In genomic region chr6:80523531-80523970, GRCh38 we compare ENCODE assay signal across 9 cellular contexts.
A peak's percentile ranks its signal among the peaks of the same experiment; 100 is the strongest.
DNase-seq lines count a peak whose midpoint lies in the region; ATAC-seq and TF ChIP-seq lines count a peak whose summit lies in the region.
"Had no signal": no experiment of that assay in that cellular context is flagged by ENCODE, and none has a peak within 500 bp of the region (broad histone marks: within the 10 kb centered on the region; RNA-seq: fewer than 3 reads in every experiment).

No MANE protein-coding gene starts in this region.

- H3K79me1 ChIP-seq in H9 (ENCODE audit: insufficient read depth, low read depth, low read length, poor library complexity, severe bottlenecking), result no peaks in the 10 kb centered on the region

- H3K4me3 ChIP-seq in Panc1 (ENCODE audit: low read depth in 2 of 2, low read length in 2 of 2) (no peak overlapping the region), fibroblast of villous mesenchyme (ENCODE audit: low read depth, low read length) (no peak overlapping the region), rectal smooth muscle tissue (ENCODE audit: low read length) (peak overlapping the region; percentile 19)

- no peak overlapping the region for H3K56ac ChIP-seq in H9 (ENCODE audit: insufficient read length, low read depth, low read length)

- H3K4me3 Mint-ChIP-seq in H9, result peak overlapping the region in 1 of 2 experiments; percentile 34; a peak in 1 of 5 replicates
- H3K4me3 Mint-ChIP-seq: activated naive CD8-positive, alpha-beta T cell treated with anti-CD3 and anti-CD28 coated beads, Interleukin-2, amount 50 U/mL, for 24 hours had no signal

- H3K27me3 ChIP-seq in H9 (ENCODE audit: insufficient read depth, low read length), result no peaks in the 10 kb centered on the region
- no peaks in the 10 kb centered on the region for H3K27me3 ChIP-seq in Panc1 (ENCODE audit: control insufficient read depth, insufficient read depth, low read length)
- no peaks in the 10 kb centered on the region for H3K27me3 ChIP-seq in rectal smooth muscle tissue (ENCODE audit: control insufficient read depth, insufficient read depth, low read length)

- no peak overlapping the region for H3K9ac ChIP-seq in H9 (ENCODE audit: extremely low read depth, insufficient read length, low read length)
- H3K9ac ChIP-seq in rectal smooth muscle tissue (ENCODE audit: low read length), result no peak overlapping the region

- no peak overlapping the region for H4K8ac ChIP-seq in H9 (replicated peaks; ENCODE audit: insufficient read length, low read depth, low read length)

- H3K27ac ChIP-seq in H9 (ENCODE audit: insufficient read length, low read depth, low read length) (no peak overlapping the region), Panc1 (ENCODE audit: low read length) (no peak overlapping the region), rectal smooth muscle tissue (ENCODE audit: low read depth, low read length) (peak overlapping the region; percentile 40)

- no CpG with 5 or more reads among the region's 11 CpGs for WGBS in H9 (ENCODE audit: extremely low coverage, insufficient read length, low lambda C conversion rate)

- no peak for ATAC-seq in Panc1
- no peak for ATAC-seq in HG03280 (IDR thresholded peaks at IDR 0.05; ENCODE audit: unreplicated experiment)

- H3K27me3 Mint-ChIP-seq in H9 (ENCODE audit: low read depth), result no peaks in the 10 kb centered on the region
- H3K27me3 Mint-ChIP-seq: activated naive CD8-positive, alpha-beta T cell treated with anti-CD3 and anti-CD28 coated beads, Interleukin-2, amount 50 U/mL, for 24 hours had no signal

- H2BK20ac ChIP-seq in H9 (ENCODE audit: low read depth, low read length, poor library complexity, severe bottlenecking), result no peak overlapping the region

- H3K23ac ChIP-seq in H9 (ENCODE audit: insufficient read length, low read depth, low read length), result no peak overlapping the region

- no peaks in the 10 kb centered on the region for H3K9me3 Mint-ChIP-seq in H9
- H3K9me3 Mint-ChIP-seq: activated naive CD8-positive, alpha-beta T cell treated with anti-CD3 and anti-CD28 coated beads, Interleukin-2, amount 50 U/mL, for 24 hours had no signal

- H3K4me1 Mint-ChIP-seq in H9, result peaks cover 24 to 28% of the 10 kb centered on the region in 2 experiments

- no peaks in the 10 kb centered on the region for H3K9me3 ChIP-seq in H9 (ENCODE audit: control insufficient read depth, low read depth, low read length)
- no peaks in the 10 kb centered on the region for H3K9me3 ChIP-seq in Panc1 (ENCODE audit: control insufficient read depth, insufficient read depth, low read depth, low read length)

- no peak overlapping the region for H3K4me2 ChIP-seq in H9 (ENCODE audit: insufficient read depth, insufficient read length, low read length)

- no peak overlapping the region for H2BK120ac ChIP-seq in H9 (ENCODE audit: low read depth, low read length, poor library complexity, severe bottlenecking)

- H3K4ac ChIP-seq in H9 (ENCODE audit: low read depth, low read length), result no peak overlapping the region

- peak overlapping the region; percentile 100 for H2AFZ ChIP-seq in H9 (ENCODE audit: low read length)

- TF ChIP-seq CTCF in H9 (conservative IDR thresholded peaks at IDR 0.05) (peak; percentile 71), Panc1 (IDR thresholded peaks at IDR 0.05) (peak; percentile 25; the same call in 1 of the 2 replicates), fibroblast of villous mesenchyme (IDR thresholded peaks at IDR 0.05; ENCODE audit: insufficient read depth, low read depth, low read length) (peak; percentile 34)

- CTCF ChIA-PET in Panc1 (lab: Charles Lee), result no interaction called here

- no peak overlapping the region for H2BK12ac ChIP-seq in H9 (ENCODE audit: insufficient read length, low read depth, low read length)

- no peaks in the 10 kb centered on the region for H3K79me2 ChIP-seq in H9 (ENCODE audit: insufficient read depth, low read length)

- H3K36me3 ChIP-seq in Panc1 (ENCODE audit: control insufficient read depth, insufficient read depth, low read length) (no peaks in the 10 kb centered on the region), rectal smooth muscle tissue (ENCODE audit: control insufficient read depth, insufficient read depth, low read length) (no peaks in the 10 kb centered on the region)

- intact Hi-C loops in Panc1 (cut with micrococcal nuclease; ENCODE audit: unreplicated experiment), result no loop called here

- H2AK5ac ChIP-seq in H9 (ENCODE audit: insufficient read length, low read length), result no peak overlapping the region

- POLR2A ChIA-PET in Panc1 (lab: Charles Lee), result no interaction called here

- no peak overlapping the region for H3K14ac ChIP-seq in H9 (ENCODE audit: insufficient read depth, low read length)

- H4K91ac ChIP-seq in H9 (ENCODE audit: insufficient read length, low read depth, low read length), result no peak overlapping the region

- no peak overlapping the region for H4K5ac ChIP-seq in H9 (ENCODE audit: insufficient read length, low read depth, low read length)

- peaks cover 6% of the 10 kb centered on the region; the same call in 1 of the 2 replicates for H3K4me1 ChIP-seq in H9 (ENCODE audit: insufficient read depth, low read length)
- H3K4me1 ChIP-seq in Panc1 (ENCODE audit: control insufficient read depth, insufficient read depth, low read length), result no peaks in the 10 kb centered on the region; the same call in 1 of the 2 replicates
- H3K4me1 ChIP-seq in rectal smooth muscle tissue (ENCODE audit: control insufficient read depth, insufficient read depth, low read length), result peaks cover 14% of the 10 kb centered on the region

- DNase-seq in H9, result peak; percentile 90
- DNase-seq in Panc1 (ENCODE audit: low read depth, low spot score), result no peak
- peak; percentile 71 for DNase-seq in fibroblast of villous mesenchyme (ENCODE audit: low read depth)
- DNase-seq in AG08395 (ENCODE audit: low spot score), result no peak
- DNase-seq in activated naive CD4-positive, alpha-beta T cell (lab: John Stamatoyannopoulos, UW), result no peak
- no peak for DNase-seq in activated CD4-positive, alpha-beta T cell treated with anti-CD3 and anti-CD28 coated beads, Interleukin-2, amount 50 U/mL, for 4 hours
- DNase-seq: activated naive CD8-positive, alpha-beta T cell treated with anti-CD3 and anti-CD28 coated beads, Interleukin-2, amount 50 U/mL, for 24 hours had no signal

- no peaks in the 10 kb centered on the region for H4K20me1 ChIP-seq in H9 (ENCODE audit: control insufficient read depth, insufficient read depth, insufficient read length)

- H3K23me2 ChIP-seq in H9 (ENCODE audit: insufficient read length, low read depth, low read length, poor library complexity, severe bottlenecking), result no peaks in the 10 kb centered on the region

- H3K36me3 Mint-ChIP-seq in H9 (ENCODE audit: insufficient read depth in 1 of 3, low read depth in 3 of 3), result no peaks in the 10 kb centered on the region

- no peak overlapping the region for H3T11ph ChIP-seq in H9 (ENCODE audit: low read length)

- H2BK5ac ChIP-seq in H9 (ENCODE audit: insufficient read length, low read length), result no peak overlapping the region

- H2BK15ac ChIP-seq in H9 (ENCODE audit: low read depth, low read length), result no peak overlapping the region

- no peak overlapping the region for H3K18ac ChIP-seq in H9 (ENCODE audit: insufficient read length, low read depth, low read length)

- H3K27ac Mint-ChIP-seq in H9, result peak overlapping the region in 2 of 3 experiments; percentile 81 to 94; a peak in 4 of 7 replicates
- H3K27ac Mint-ChIP-seq: activated naive CD8-positive, alpha-beta T cell treated with anti-CD3 and anti-CD28 coated beads, Interleukin-2, amount 50 U/mL, for 24 hours had no signal

- in situ Hi-C loops in Panc1 (cut with HindIII; ENCODE audit: low pct_unique_long_range_greater_than_20kb, low sequenced_read_pairs), result no loop called here

- BruUV-seq in Panc1 (replicated peaks; lab: Mats Ljungman, UMichigan), result no TSS peak

Comparison
In these comparisons a context has a peak if more than half of its experiments do, and no peak if none do; other contexts are left out.
1. DNase-seq: peak in H9 (single experiment) and fibroblast of villous mesenchyme (single experiment); none in Panc1 (single experiment), AG08395 (single experiment), activated naive CD4-positive, alpha-beta T cell (0 of 4) and activated CD4-positive, alpha-beta T cell treated with anti-CD3 and anti-CD28 coated beads, Interleukin-2, amount 50 U/mL, for 4 hours (0 of 2).
2. Peak in every context shown above with its lines, with median percentiles within 50 percentile points of each other: CTCF ChIP-seq.